33 cellular contexts compared by ENCODE assay signal in genomic region chr5:175162036-175162435, GRCh38.
DNase-seq lines count a peak whose midpoint lies in the region; ATAC-seq, FAIRE-seq and TF ChIP-seq lines count a peak whose summit lies in the region.
"Had no signal": no experiment of that assay in that cellular context is flagged by ENCODE, and none has a peak within 500 bp of the region (broad histone marks: within the 10 kb centered on the region; RNA-seq: fewer than 3 reads in every experiment).

No MANE protein-coding gene starts in this region.

- no peak for ATAC-seq in pancreas
- no peak for ATAC-seq in activated naive CD8-positive, alpha-beta T cell treated with anti-CD3 and anti-CD28 coated beads, Interleukin-2, amount 50 U/mL, for 24 hours
- ATAC-seq: effector memory CD8-positive, alpha-beta T cell; K562; left lung had no signal

- no peak overlapping the region for H3K27ac ChIP-seq in esophagus muscularis mucosa (replicated peaks in 1 of 4)
- no peak overlapping the region for H3K27ac ChIP-seq in pancreas
- H3K27ac ChIP-seq: left lung, ovary, suprapubic skin had no signal

- TF ChIP-seq POLR2A in esophagus muscularis mucosa (IDR thresholded peaks at IDR 0.05; ENCODE audit: low read depth), result no peak

- H3K4me1 Mint-ChIP-seq in activated naive CD8-positive, alpha-beta T cell treated with anti-CD3 and anti-CD28 coated beads, Interleukin-2, amount 50 U/mL, for 24 hours, result no peaks in the 10 kb centered on the region
- H3K4me1 Mint-ChIP-seq: activated CD4-positive, alpha-beta memory T cell treated with anti-CD3 and anti-CD28 coated beads, Interleukin-2, amount 10 ng/mL, durations not matched to agents 7 days and 5 days; CD4-positive, alpha-beta memory T cell; H9; neural crest cell had no signal

- no peak for TF ChIP-seq EP300 in esophagus muscularis mucosa (IDR thresholded peaks at IDR 0.05)

- FAIRE-seq in pancreas (lab: Jason Lieb, UNC), result no peak
- FAIRE-seq: D721Med, K562, RCC 7860 had no signal

- H3K27me3 Mint-ChIP-seq in activated naive CD8-positive, alpha-beta T cell treated with anti-CD3 and anti-CD28 coated beads, Interleukin-2, amount 50 U/mL, for 24 hours, result no peaks in the 10 kb centered on the region
- H3K27me3 Mint-ChIP-seq: activated CD4-positive, alpha-beta memory T cell treated with anti-CD3 and anti-CD28 coated beads, Interleukin-2, amount 10 ng/mL, durations not matched to agents 7 days and 5 days had no signal

- DNase-seq in DMS53 (lab: John Stamatoyannopoulos, UW) (peak; percentile 28), DMS53 treated with DMSO at 0.1 percent for 48 hours (lab: John Stamatoyannopoulos, UW; ENCODE audit: unreplicated experiment) (no peak), NCI-H128 (lab: John Stamatoyannopoulos, UW; ENCODE audit: unreplicated experiment) (peak; percentile 51), NCI-H2171 treated with DMSO at 0.1 percent for 48 hours (lab: John Stamatoyannopoulos, UW) (peak; percentile 78), esophagus muscularis mucosa (ENCODE audit: extremely low spot score) (peak; percentile 90), pancreas (no peak), iPS-NIHi11 (ENCODE audit: low spot score) (no peak)
- DNase-seq in activated naive CD8-positive, alpha-beta T cell treated with anti-CD3 and anti-CD28 coated beads, Interleukin-2, amount 50 U/mL, for 24 hours, result no peak
- DNase-seq: activated CD4-positive, alpha-beta memory T cell treated with anti-CD3 and anti-CD28 coated beads, Interleukin-2, amount 10 ng/mL, durations not matched to agents 7 days and 5 days; activated CD8-positive, alpha-beta memory T cell treated with anti-CD3 and anti-CD28 coated beads, Interleukin-2, amount 50 U/mL, for 4 hours; activated naive CD4-positive, alpha-beta T cell treated with Interleukin-2 at 50 U/mL for 16 hours; CD4-positive, alpha-beta memory T cell; central memory CD4-positive, alpha-beta T cell; cortex of kidney; effector memory CD8-positive, alpha-beta T cell; glutamatergic neuron; H9; islet precursor cell; left lung; mesendoderm; NCI-H1092 treated with DMSO at 0.1 percent for 48 hours; NCI-H226; ovary; SIG-M5; stimulated activated CD4-positive, alpha-beta T cell treated with anti-CD3 and anti-CD28 coated beads, Interleukin-1b, Interleukin-23, amount 100 ng/mL, for 48 hours; stimulated activated naive CD4-positive, alpha-beta T cell treated with Interleukin-2 at 50 U/mL for 16 hours; SW 1271 had no signal

- intact Hi-C loops in esophagus muscularis mucosa (cut with DNase I), result no loop called here
- intact Hi-C loops in pancreas (cut with DNase I), result no loop called here

- 29% methylated on average over 6 of the region's 6 CpGs for WGBS in esophagus muscularis mucosa
- 76 to 77% methylated on average over 6 of the region's 6 CpGs for WGBS in pancreas, 2 donors

- H3K9me3 ChIP-seq in esophagus muscularis mucosa (no peaks in the 10 kb centered on the region), pancreas (no peaks in the 10 kb centered on the region)
- H3K9me3 ChIP-seq: left lung, ovary, suprapubic skin had no signal

- H3K4me1 ChIP-seq in esophagus muscularis mucosa (peaks cover 0 to 4% (median 2%) of the 10 kb centered on the region in 4 donors), pancreas (no peaks in the 10 kb centered on the region)
- H3K4me1 ChIP-seq: left lung, suprapubic skin had no signal

- TF ChIP-seq CTCF in esophagus muscularis mucosa (IDR thresholded peaks at IDR 0.05) (no peak), pancreas (IDR thresholded peaks at IDR 0.05) (no peak)

- H3K36me3 Mint-ChIP-seq in activated naive CD8-positive, alpha-beta T cell treated with anti-CD3 and anti-CD28 coated beads, Interleukin-2, amount 50 U/mL, for 24 hours (ENCODE audit: low read depth), result no peaks in the 10 kb centered on the region
- H3K36me3 Mint-ChIP-seq: CD4-positive, alpha-beta memory T cell had no signal

- H3K4me3 ChIP-seq in esophagus muscularis mucosa, result no peak overlapping the region
- H3K4me3 ChIP-seq in pancreas, result no peak overlapping the region
- H3K4me3 ChIP-seq: K562, left lung, ovary, suprapubic skin had no signal

- H3K27me3 ChIP-seq in esophagus muscularis mucosa (peaks cover 0 to 24% (median 0%) of the 10 kb centered on the region in 4 donors), pancreas (no peaks in the 10 kb centered on the region)
- H3K27me3 ChIP-seq: ovary had no signal

- no peak overlapping the region for H3K4me3 Mint-ChIP-seq in activated naive CD8-positive, alpha-beta T cell treated with anti-CD3 and anti-CD28 coated beads, Interleukin-2, amount 50 U/mL, for 24 hours
- H3K4me3 Mint-ChIP-seq: activated CD4-positive, alpha-beta memory T cell treated with anti-CD3 and anti-CD28 coated beads, Interleukin-2, amount 10 ng/mL, durations not matched to agents 7 days and 5 days; activated T-helper 1 cell treated with anti-CD3 and anti-CD28 coated beads, Interleukin-12 subunit alpha, Interleukin-12 subunit beta, Interleukin-2, Interleukin-4 antibody, amounts not matched to agents 30 ng/mL and 10 ng/mL and 1 ng/mL, durations not matched to agents 14 hours and 24 hours and 36 hours; CD4-positive, alpha-beta memory T cell; effector memory CD8-positive, alpha-beta T cell; H9; neural crest cell had no signal

- H3K9me3 Mint-ChIP-seq in activated naive CD8-positive, alpha-beta T cell treated with anti-CD3 and anti-CD28 coated beads, Interleukin-2, amount 50 U/mL, for 24 hours, result no peaks in the 10 kb centered on the region
- H3K9me3 Mint-ChIP-seq: activated CD4-positive, alpha-beta memory T cell treated with anti-CD3 and anti-CD28 coated beads, Interleukin-2, amount 10 ng/mL, durations not matched to agents 7 days and 5 days; activated T-helper 1 cell treated with anti-CD3 and anti-CD28 coated beads, Interleukin-12 subunit alpha, Interleukin-12 subunit beta, Interleukin-2, Interleukin-4 antibody, amounts not matched to agents 30 ng/mL and 10 ng/mL and 1 ng/mL, durations not matched to agents 14 hours and 24 hours and 36 hours; CD4-positive, alpha-beta memory T cell; effector memory CD8-positive, alpha-beta T cell; H9; neural crest cell had no signal

- no peaks in the 10 kb centered on the region for H3K36me3 ChIP-seq in esophagus muscularis mucosa
- no peaks in the 10 kb centered on the region for H3K36me3 ChIP-seq in pancreas
- H3K36me3 ChIP-seq: left lung, ovary, suprapubic skin had no signal

- H3K27ac Mint-ChIP-seq in activated naive CD8-positive, alpha-beta T cell treated with anti-CD3 and anti-CD28 coated beads, Interleukin-2, amount 50 U/mL, for 24 hours, result no peak overlapping the region
- H3K27ac Mint-ChIP-seq: activated CD4-positive, alpha-beta memory T cell treated with anti-CD3 and anti-CD28 coated beads, Interleukin-2, amount 10 ng/mL, durations not matched to agents 7 days and 5 days; activated T-helper 1 cell treated with anti-CD3 and anti-CD28 coated beads, Interleukin-12 subunit alpha, Interleukin-12 subunit beta, Interleukin-2, Interleukin-4 antibody, amounts not matched to agents 30 ng/mL and 10 ng/mL and 1 ng/mL, durations not matched to agents 14 hours and 24 hours and 36 hours; CD4-positive, alpha-beta memory T cell; effector memory CD8-positive, alpha-beta T cell; H9 had no signal

Comparison
In these comparisons a context has a peak if more than half of its experiments do, and no peak if none do; other contexts are left out.
1. DNase-seq: peak in DMS53 (single experiment), NCI-H128 (single experiment), NCI-H2171 treated with DMSO at 0.1 percent for 48 hours (single experiment) and esophagus muscularis mucosa (single experiment); none in DMS53 treated with DMSO at 0.1 percent for 48 hours (single experiment), pancreas (0 of 6), activated naive CD8-positive, alpha-beta T cell treated with anti-CD3 and anti-CD28 coated beads, Interleukin-2, amount 50 U/mL, for 24 hours (single experiment) and iPS-NIHi11 (single experiment).